24 cellular contexts compared by ENCODE assay signal in the genomic region with DNA sequence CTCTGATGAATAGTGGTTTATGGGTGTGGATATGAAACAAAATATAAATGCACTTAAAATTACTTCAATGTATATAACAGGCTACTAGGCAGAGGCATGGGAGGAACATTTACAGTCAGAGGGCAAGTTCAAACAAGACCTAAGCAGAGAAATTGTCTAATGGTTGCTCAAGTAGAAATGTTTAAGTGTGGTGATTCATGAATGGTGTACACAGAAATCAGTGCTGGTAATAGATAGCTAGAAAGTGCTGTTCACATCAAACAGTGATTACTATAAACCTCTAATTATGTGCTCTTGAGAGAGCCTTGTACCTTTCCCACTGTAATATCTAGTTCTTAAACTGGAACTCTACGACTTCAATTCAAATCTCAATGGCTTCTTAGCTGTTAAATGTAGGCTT.
DNase-seq lines count a peak whose midpoint lies in the region; ATAC-seq lines count a peak whose summit lies in the region.
"Had no signal": no experiment of that assay in that cellular context is flagged by ENCODE, and none has a peak within 500 bp of the region (broad histone marks: within the 10 kb centered on the region; RNA-seq: fewer than 3 reads in every experiment).

No MANE protein-coding gene starts in this region.

- ATAC-seq in esophagus mucosa (peak; percentile 98), HG02642 (IDR thresholded peaks at IDR 0.05; ENCODE audit: poor library complexity, unreplicated experiment) (no peak), HG02759 (IDR thresholded peaks at IDR 0.05; ENCODE audit: unreplicated experiment) (no peak)
- ATAC-seq: activated CD4-positive, alpha-beta T cell treated with anti-CD3 and anti-CD28 coated beads for 36 hours; activated CD8-positive, alpha-beta memory T cell treated with anti-CD3 and anti-CD28 coated beads, Interleukin-2, amount 10 ng/mL, durations not matched to agents 7 days and 5 days; K562; Panc1; pancreas; SK-N-SH treated with all-trans-retinoic acid at 6 μM for 48 hours; stimulated activated naive CD8-positive, alpha-beta T cell treated with anti-CD3 and anti-CD28 coated beads, Interleukin-15, amount 100 ng/mL, for 72 hours had no signal

- DNase-seq in DMS 273 treated with DMSO at 0.1 percent for 48 hours (lab: John Stamatoyannopoulos, UW) (peak; percentile 50), NCI-H128 (lab: John Stamatoyannopoulos, UW; ENCODE audit: unreplicated experiment) (peak; percentile 25), NCI-H345 (lab: John Stamatoyannopoulos, UW) (peak; percentile 51), cerebellum (ENCODE audit: low spot score) (no peak), SW 1271 (lab: John Stamatoyannopoulos, UW) (no peak)
- DNase-seq: ACHN; activated CD4-positive, alpha-beta T cell treated with anti-CD3 and anti-CD28 coated beads for 36 hours; activated CD8-positive, alpha-beta memory T cell treated with anti-CD3 and anti-CD28 coated beads, Interleukin-2, amount 10 ng/mL, durations not matched to agents 7 days and 5 days; activated effector memory CD4-positive, alpha-beta T cell treated with Interleukin-2 at 50 U/mL for 16 hours; adrenal gland; EL; H9; left ventricle myocardium inferior; NCI-H526 treated with DMSO at 0.1 percent for 48 hours; pancreas; stimulated activated CD4-positive, alpha-beta T cell treated with anti-CD3 and anti-CD28 coated beads, Interleukin-2, amount 100 ng/mL, for 24 hours; stimulated activated naive CD8-positive, alpha-beta T cell treated with anti-CD3 and anti-CD28 coated beads, Interleukin-15, amount 100 ng/mL, for 72 hours; trophoblast cell had no signal

Comparison
In these comparisons a context has a peak if more than half of its experiments do, and no peak if none do; other contexts are left out.
1. DNase-seq: peak in DMS 273 treated with DMSO at 0.1 percent for 48 hours (single experiment), NCI-H128 (single experiment) and NCI-H345 (single experiment); none in cerebellum (single experiment) and SW 1271 (0 of 2).